ENCODE assay signal across 16 cellular contexts in the genomic region with DNA sequence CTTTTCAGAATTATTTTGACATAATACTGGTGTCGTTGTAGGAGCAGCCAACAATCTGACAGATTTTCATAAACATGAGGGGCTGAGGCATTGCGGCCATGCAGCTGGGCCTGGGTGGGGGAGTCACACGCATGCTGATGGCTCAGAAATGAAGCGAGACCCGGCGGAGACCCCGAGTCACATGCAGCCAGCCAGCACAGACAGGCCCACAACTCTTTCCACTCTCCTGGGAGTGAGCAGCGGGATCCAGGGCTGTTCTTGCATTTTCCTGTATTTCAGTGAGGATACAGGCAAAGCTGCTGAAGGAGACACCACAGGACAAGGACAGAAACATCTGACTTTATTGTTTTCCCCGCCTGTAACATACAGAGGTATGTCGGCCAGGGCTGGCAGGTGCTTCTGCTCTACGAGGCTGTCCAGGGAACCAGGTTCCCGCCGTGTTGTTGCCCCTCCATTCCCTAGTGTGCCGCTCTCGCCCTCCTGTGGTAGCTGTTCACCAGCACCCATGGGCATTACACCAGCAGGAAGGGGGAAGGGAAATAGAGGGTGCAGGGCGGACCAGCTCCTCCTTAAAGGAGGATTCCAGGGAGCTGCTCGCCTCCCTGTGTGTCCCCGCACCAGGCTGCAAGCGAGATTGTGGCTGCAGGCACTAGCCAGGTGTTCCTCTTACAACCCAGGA. TPM values are rescaled to one million over a fixed set of nuclear protein-coding genes. Genes with fewer than 3 reads are reported as not detected.
DNase-seq lines count a peak whose midpoint lies in the region; ATAC-seq and TF ChIP-seq lines count a peak whose summit lies in the region.
"Had no signal": no experiment of that assay in that cellular context is flagged by ENCODE, and none has a peak within 500 bp of the region (broad histone marks: within the 10 kb centered on the region; RNA-seq: fewer than 3 reads in every experiment).

No MANE protein-coding gene starts in this region.

- in situ Hi-C loops in G401 (cut with HindIII; ENCODE audit: low sequenced_read_pairs): no loop called here

- ATAC-seq in GM21825 (IDR thresholded peaks at IDR 0.05; ENCODE audit: unreplicated experiment): no peak
- ATAC-seq: GM23338 had no signal

- CTCF ChIA-PET in HEK293T (lab: Yijun Ruan, JAX): interaction anchor here (1.2 kb wide), 1 partner anchor 144 kb away, joined by 6 read pairs; no protein-coding TSS in a partner anchor

- H3K9me3 ChIP-seq in WERI-Rb-1 (ENCODE audit: severe bottlenecking): no peaks in the 10 kb centered on the region
- H3K9me3 ChIP-seq: MG63 had no signal

- TF ChIP-seq CTCF in WERI-Rb-1 (IDR thresholded peaks at IDR 0.05; ENCODE audit: low read depth, low read length): peak; percentile 63

- no peaks in the 10 kb centered on the region for H3K27me3 ChIP-seq in WERI-Rb-1 (ENCODE audit: insufficient read depth, low read depth, severe bottlenecking)
- H3K27me3 ChIP-seq: MG63 had no signal

- no peak overlapping the region for H3K27ac ChIP-seq in WERI-Rb-1
- H3K27ac ChIP-seq: cardiac muscle cell had no signal

- no peaks in the 10 kb centered on the region for H3K36me3 ChIP-seq in WERI-Rb-1
- H3K36me3 ChIP-seq: cardiac muscle cell, MG63 had no signal

- H3K4me3 ChIP-seq in WERI-Rb-1 (ENCODE audit: low read depth, low read length): no peak overlapping the region
- H3K4me3 ChIP-seq: cardiac muscle cell, GM23338, MG63 had no signal

- POLR2A ChIA-PET in HEK293T (lab: Yijun Ruan, JAX): no interaction called here

- DNase-seq in COR-L47 (lab: John Stamatoyannopoulos, UW) (peak; percentile 14), HEK293T (ENCODE audit: extremely low spot score) (peak; percentile 20), WERI-Rb-1 (peak; percentile 73), kidney tubule cell (ENCODE audit: low spot score) (peak; percentile 21), T-helper 9 cell (no peak), G401 (ENCODE audit: low spot score) (no peak), dermis blood vessel endothelial cell (no peak)
- DNase-seq: activated CD4-positive, alpha-beta memory T cell treated with anti-CD3 and anti-CD28 coated beads, Interleukin-2, amount 10 ng/mL, durations not matched to agents 7 days and 5 days; foreskin fibroblast; mammary epithelial cell; MG63; nephron progenitor cell had no signal

TF ChIP-seq in HEK293T, 16 proteins besides CTCF, POLR2A, EP300 and RAD21:
- TF ChIP-seq TARDBP (IDR thresholded peaks at IDR 0.05) (no peak), BHLHE40 (IDR thresholded peaks at IDR 0.05; ENCODE audit: borderline replicate concordance) (no peak), FOXK2 (IDR thresholded peaks at IDR 0.05) (no peak), ELF4 (IDR thresholded peaks at IDR 0.05) (no peak), NFRKB (IDR thresholded peaks at IDR 0.05) (no peak), L3MBTL2 (conservative IDR thresholded peaks at IDR 0.05) (no peak), FOXA1 (IDR thresholded peaks at IDR 0.05) (no peak), CTBP1 (IDR thresholded peaks at IDR 0.05; ENCODE audit: borderline replicate concordance) (no peak), ARNT (IDR thresholded peaks at IDR 0.05) (no peak)

RNA-seq across cellular contexts. Expression of a gene that starts 30.5 kb away (rescaled TPM):
- not detected in 2 replicates for total RNA-seq in G401 (2014; rRNA removed; shearing (Covaris generic))
- total RNA-seq in dermis blood vessel endothelial cell: 1.0 and 1.7 TPM in 2 replicates
- total RNA-seq: activated CD4-positive, alpha-beta memory T cell treated with anti-CD3 and anti-CD28 coated beads, Interleukin-2, amount 10 ng/mL, durations not matched to agents 7 days and 5 days; HT1080 had no signal

Comparison
In these comparisons a context has a peak if more than half of its experiments do, and no peak if none do; other contexts are left out.
1. DNase-seq: peak in COR-L47 (single experiment), HEK293T (single experiment), WERI-Rb-1 (single experiment) and kidney tubule cell (single experiment); none in T-helper 9 cell (single experiment), G401 (single experiment) and dermis blood vessel endothelial cell (single experiment).